Comparison of ENCODE assay signal across 1 cellular context in the genomic region with DNA sequence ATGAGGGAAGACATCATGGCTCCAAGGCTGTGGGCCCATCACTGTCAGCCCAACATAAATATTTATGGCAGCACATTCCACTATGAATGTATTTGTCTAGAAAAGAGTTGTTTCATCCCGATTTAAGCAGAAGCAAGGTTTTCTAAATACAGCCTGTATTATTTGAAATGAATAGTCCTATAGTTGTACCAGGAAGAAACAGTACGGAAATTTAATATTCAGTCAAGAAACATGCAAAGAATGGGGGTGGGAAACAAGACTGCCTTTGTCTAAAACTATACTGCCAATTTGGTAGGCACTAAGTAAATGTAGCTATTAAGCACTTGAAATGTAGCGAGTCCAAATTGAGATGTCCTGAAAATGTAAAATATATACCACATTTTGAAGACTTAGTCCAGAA.
TF ChIP-seq lines count a peak whose summit lies in the region.

No MANE protein-coding gene starts in this region.

TF ChIP-seq in IMR-90, 13 proteins besides CTCF, POLR2A, EP300 and RAD21 (continued from another document):
- TF ChIP-seq, protein P1, sequence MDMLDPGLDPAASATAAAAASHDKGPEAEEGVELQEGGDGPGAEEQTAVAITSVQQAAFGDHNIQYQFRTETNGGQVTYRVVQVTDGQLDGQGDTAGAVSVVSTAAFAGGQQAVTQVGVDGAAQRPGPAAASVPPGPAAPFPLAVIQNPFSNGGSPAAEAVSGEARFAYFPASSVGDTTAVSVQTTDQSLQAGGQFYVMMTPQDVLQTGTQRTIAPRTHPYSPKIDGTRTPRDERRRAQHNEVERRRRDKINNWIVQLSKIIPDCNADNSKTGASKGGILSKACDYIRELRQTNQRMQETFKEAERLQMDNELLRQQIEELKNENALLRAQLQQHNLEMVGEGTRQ (IDR thresholded peaks at IDR 0.05; ENCODE audit: low read depth, low read length), result no peak
